Comparison of ENCODE assay signal across 1 cellular context in the genomic region with DNA sequence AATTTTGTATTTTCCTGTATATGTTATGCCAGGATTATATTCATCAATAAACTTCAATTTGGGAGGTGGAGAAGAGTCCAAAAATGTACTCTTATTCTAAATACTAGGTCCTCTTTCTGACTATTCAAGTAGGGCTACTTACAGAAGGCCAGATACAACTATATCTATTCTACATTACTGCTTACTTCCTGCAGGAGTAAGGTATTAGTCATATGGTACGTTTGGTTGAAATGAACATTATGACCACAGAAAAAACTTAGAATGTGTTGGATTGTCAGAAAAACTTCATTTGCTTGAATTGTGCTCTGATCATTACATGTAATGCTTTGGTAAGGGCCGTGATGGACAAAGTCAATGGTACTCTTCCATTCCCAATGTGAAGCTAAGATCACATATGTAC.
A peak's percentile ranks its signal among the peaks of the same experiment; 100 is the strongest.
TF ChIP-seq lines count a peak whose summit lies in the region.

No MANE protein-coding gene starts in this region.

TF ChIP-seq in GM12878, 131 proteins besides CTCF, POLR2A, EP300 and RAD21 (continued from another document):
- TF ChIP-seq, protein P1, sequence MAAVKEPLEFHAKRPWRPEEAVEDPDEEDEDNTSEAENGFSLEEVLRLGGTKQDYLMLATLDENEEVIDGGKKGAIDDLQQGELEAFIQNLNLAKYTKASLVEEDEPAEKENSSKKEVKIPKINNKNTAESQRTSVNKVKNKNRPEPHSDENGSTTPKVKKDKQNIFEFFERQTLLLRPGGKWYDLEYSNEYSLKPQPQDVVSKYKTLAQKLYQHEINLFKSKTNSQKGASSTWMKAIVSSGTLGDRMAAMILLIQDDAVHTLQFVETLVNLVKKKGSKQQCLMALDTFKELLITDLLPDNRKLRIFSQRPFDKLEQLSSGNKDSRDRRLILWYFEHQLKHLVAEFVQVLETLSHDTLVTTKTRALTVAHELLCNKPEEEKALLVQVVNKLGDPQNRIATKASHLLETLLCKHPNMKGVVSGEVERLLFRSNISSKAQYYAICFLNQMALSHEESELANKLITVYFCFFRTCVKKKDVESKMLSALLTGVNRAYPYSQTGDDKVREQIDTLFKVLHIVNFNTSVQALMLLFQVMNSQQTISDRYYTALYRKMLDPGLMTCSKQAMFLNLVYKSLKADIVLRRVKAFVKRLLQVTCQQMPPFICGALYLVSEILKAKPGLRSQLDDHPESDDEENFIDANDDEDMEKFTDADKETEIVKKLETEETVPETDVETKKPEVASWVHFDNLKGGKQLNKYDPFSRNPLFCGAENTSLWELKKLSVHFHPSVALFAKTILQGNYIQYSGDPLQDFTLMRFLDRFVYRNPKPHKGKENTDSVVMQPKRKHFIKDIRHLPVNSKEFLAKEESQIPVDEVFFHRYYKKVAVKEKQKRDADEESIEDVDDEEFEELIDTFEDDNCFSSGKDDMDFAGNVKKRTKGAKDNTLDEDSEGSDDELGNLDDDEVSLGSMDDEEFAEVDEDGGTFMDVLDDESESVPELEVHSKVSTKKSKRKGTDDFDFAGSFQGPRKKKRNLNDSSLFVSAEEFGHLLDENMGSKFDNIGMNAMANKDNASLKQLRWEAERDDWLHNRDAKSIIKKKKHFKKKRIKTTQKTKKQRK (IDR thresholded peaks at IDR 0.05; ENCODE audit: low read depth, low read length): no peak
- TF ChIP-seq IKZF2 (IDR thresholded peaks at IDR 0.05) (no peak), NFIC (IDR thresholded peaks at IDR 0.05; ENCODE audit: low read depth, low read length) (peak; percentile 19; the same call in 1 of the 2 replicates), CREM (IDR thresholded peaks at IDR 0.05; ENCODE audit: low read depth) (0 out of 2 replicates have a peak, but pooled peaks have one; percentile 8), JUNB (IDR thresholded peaks at IDR 0.05) (peak; percentile 56)
- TF ChIP-seq, protein P2, sequence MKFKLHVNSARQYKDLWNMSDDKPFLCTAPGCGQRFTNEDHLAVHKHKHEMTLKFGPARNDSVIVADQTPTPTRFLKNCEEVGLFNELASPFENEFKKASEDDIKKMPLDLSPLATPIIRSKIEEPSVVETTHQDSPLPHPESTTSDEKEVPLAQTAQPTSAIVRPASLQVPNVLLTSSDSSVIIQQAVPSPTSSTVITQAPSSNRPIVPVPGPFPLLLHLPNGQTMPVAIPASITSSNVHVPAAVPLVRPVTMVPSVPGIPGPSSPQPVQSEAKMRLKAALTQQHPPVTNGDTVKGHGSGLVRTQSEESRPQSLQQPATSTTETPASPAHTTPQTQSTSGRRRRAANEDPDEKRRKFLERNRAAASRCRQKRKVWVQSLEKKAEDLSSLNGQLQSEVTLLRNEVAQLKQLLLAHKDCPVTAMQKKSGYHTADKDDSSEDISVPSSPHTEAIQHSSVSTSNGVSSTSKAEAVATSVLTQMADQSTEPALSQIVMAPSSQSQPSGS (IDR thresholded peaks at IDR 0.05; ENCODE audit: low read length): 0 out of 2 replicates have a peak, but pooled peaks have one; percentile 13
